ENCODE assay signal across 16 cellular contexts in the genomic region with DNA sequence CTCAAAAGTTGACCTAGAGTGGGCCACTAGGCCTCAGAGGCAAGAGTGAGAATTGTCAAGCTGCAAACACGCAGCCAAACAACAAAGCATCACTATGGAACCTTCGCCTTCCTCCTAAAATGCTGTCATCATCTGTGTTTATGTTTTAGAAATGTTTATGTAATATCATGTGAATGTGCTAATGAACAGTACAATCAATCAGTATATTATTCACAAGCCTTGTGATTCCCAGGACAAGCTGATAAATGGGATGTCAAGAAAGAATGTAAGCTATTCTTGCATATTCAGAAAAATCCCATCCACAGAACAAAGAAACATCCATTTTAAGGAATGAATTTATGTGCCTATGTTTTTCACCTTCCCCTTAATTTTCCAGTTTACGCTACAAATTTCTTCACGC.
"Had no signal": no experiment of that assay in that cellular context is flagged by ENCODE, and none has a peak within 500 bp of the region (broad histone marks: within the 10 kb centered on the region; RNA-seq: fewer than 3 reads in every experiment).

No MANE protein-coding gene starts in this region.

- H3K4me3 Mint-ChIP-seq: activated T-helper 1 cell treated with anti-CD3 and anti-CD28 coated beads, Interleukin-12 subunit alpha, Interleukin-12 subunit beta, Interleukin-2, Interleukin-4 antibody, amounts not matched to agents 30 ng/mL and 10 ng/mL and 1 ng/mL, durations not matched to agents 14 hours and 24 hours and 36 hours; brain; natural killer cell; stimulated activated effector memory CD8-positive, alpha-beta T cell treated with anti-CD3 and anti-CD28 coated beads, Interleukin-12 subunit alpha, Interleukin-12 subunit beta, amount 100 ng/mL, for 72 hours; T-helper 1 cell treated with Interleukin-12 subunit alpha and Interleukin-12 subunit beta and Interleukin-4 antibody, amounts not matched to agents 30 μg/mL and 1 μg/mL, for 36 hours had no signal

- H3K27me3 Mint-ChIP-seq: brain had no signal

- DNase-seq: activated CD4-positive, CD25-positive, alpha-beta regulatory T cell treated with anti-CD3 and anti-CD28 coated beads, Interleukin-2, amount 50 U/mL, for 72 hours; activated CD8-positive, alpha-beta memory T cell treated with anti-CD3 and anti-CD28 coated beads, Interleukin-2, amount 50 U/mL, for 4 hours; caudate nucleus; dorsolateral prefrontal cortex; left cardiac atrium; mesenchymal stem cell; natural killer cell; pancreas; right lobe of liver; stimulated activated CD4-positive, alpha-beta T cell treated with anti-CD3 and anti-CD28 coated beads, Interleukin-4, amount 100 ng/mL, for 24 hours; upper lobe of right lung had no signal

- ATAC-seq: left cardiac atrium; natural killer cell; pancreas; right lobe of liver; stimulated activated effector memory CD8-positive, alpha-beta T cell treated with anti-CD3 and anti-CD28 coated beads, Interleukin-12 subunit alpha, Interleukin-12 subunit beta, amount 100 ng/mL, for 72 hours; upper lobe of right lung had no signal

- H3K9me3 ChIP-seq: neutrophil, pancreas, right lobe of liver, upper lobe of right lung had no signal

- H3K27ac Mint-ChIP-seq: activated T-helper 1 cell treated with anti-CD3 and anti-CD28 coated beads, Interleukin-12 subunit alpha, Interleukin-12 subunit beta, Interleukin-2, Interleukin-4 antibody, amounts not matched to agents 30 ng/mL and 10 ng/mL and 1 ng/mL, durations not matched to agents 14 hours and 24 hours and 36 hours; brain; natural killer cell; stimulated activated effector memory CD8-positive, alpha-beta T cell treated with anti-CD3 and anti-CD28 coated beads, Interleukin-12 subunit alpha, Interleukin-12 subunit beta, amount 100 ng/mL, for 72 hours; T-helper 1 cell treated with Interleukin-12 subunit alpha and Interleukin-12 subunit beta and Interleukin-4 antibody, amounts not matched to agents 30 μg/mL and 1 μg/mL, for 36 hours had no signal

- H3K9me3 Mint-ChIP-seq: activated T-helper 1 cell treated with anti-CD3 and anti-CD28 coated beads, Interleukin-12 subunit alpha, Interleukin-12 subunit beta, Interleukin-2, Interleukin-4 antibody, amounts not matched to agents 30 ng/mL and 10 ng/mL and 1 ng/mL, durations not matched to agents 14 hours and 24 hours and 36 hours; brain; natural killer cell; stimulated activated effector memory CD8-positive, alpha-beta T cell treated with anti-CD3 and anti-CD28 coated beads, Interleukin-12 subunit alpha, Interleukin-12 subunit beta, amount 100 ng/mL, for 72 hours; T-helper 1 cell treated with Interleukin-12 subunit alpha and Interleukin-12 subunit beta and Interleukin-4 antibody, amounts not matched to agents 30 μg/mL and 1 μg/mL, for 36 hours had no signal

- H3K36me3 Mint-ChIP-seq: brain; natural killer cell; stimulated activated effector memory CD8-positive, alpha-beta T cell treated with anti-CD3 and anti-CD28 coated beads, Interleukin-12 subunit alpha, Interleukin-12 subunit beta, amount 100 ng/mL, for 72 hours had no signal
